ENCODE assay signal across 1 cellular context in genomic region chr4:10185518-10186227, GRCh38.
TF ChIP-seq lines count a peak whose summit lies in the region.

No MANE protein-coding gene starts in this region.

TF ChIP-seq in K562, 482 proteins besides CTCF, POLR2A, EP300 and RAD21 (continued from another document and continues in another):
- TF ChIP-seq CBFA2T2 (conservative IDR thresholded peaks at IDR 0.05) (no peak), PTBP1 (IDR thresholded peaks at IDR 0.05; ENCODE audit: low read depth, low read length) (no peak), CXXC5 (CRISPR knock-in tag; IDR thresholded peaks at IDR 0.05) (peak; percentile 68), SMAD4 (CRISPR knock-in tag; conservative IDR thresholded peaks at IDR 0.05) (peak; percentile 73; the same call in 1 of the 2 replicates), DNMT1 (IDR thresholded peaks at IDR 0.05) (no peak), RREB1 (CRISPR knock-in tag; IDR thresholded peaks at IDR 0.05) (peak; percentile 87; the same call in 1 of the 2 replicates), ZNF274 (IDR thresholded peaks at IDR 0.05; ENCODE audit: borderline replicate concordance, low read depth, low read length) (no peak), MEF2A (IDR thresholded peaks at IDR 0.05; ENCODE audit: control insufficient read depth, low read depth, low read length) (peak; percentile 91), SMARCA4 (IDR thresholded peaks at IDR 0.05) (peak; percentile 83), ZBTB9 (CRISPR knock-in tag; IDR thresholded peaks at IDR 0.05) (peak; percentile 22; the same call in 1 of the 2 replicates), HMBOX1 (IDR thresholded peaks at IDR 0.05) (peak; percentile 69), FIP1L1 (IDR thresholded peaks at IDR 0.05; ENCODE audit: low read depth, low read length, poor library complexity, severe bottlenecking) (no peak), PTTG1 (tag; IDR thresholded peaks at IDR 0.05; ENCODE audit: low read depth) (no peak), NR3C1 (CRISPR knock-in tag; IDR thresholded peaks at IDR 0.05) (no peak), TFAM (CRISPR knock-in tag; conservative IDR thresholded peaks at IDR 0.05) (no peak), ZNF57 (CRISPR knock-in tag; IDR thresholded peaks at IDR 0.05) (no peak), YY1 (IDR thresholded peaks at IDR 0.05; ENCODE audit: borderline replicate concordance in 1 of 3, control insufficient read depth in 1 of 3, extremely low read depth in 1 of 3, insufficient read depth in 3 of 3, insufficient read length in 1 of 3, insufficient replicate concordance in 2 of 3, low read depth in 1 of 3, low read length in 2 of 3) (peak in 2 of 3 experiments; percentile 27 to 56), NFIX (CRISPR knock-in tag; IDR thresholded peaks at IDR 0.05; ENCODE audit: low read depth) (no peak), TEAD2 (tag; IDR thresholded peaks at IDR 0.05) (peak; percentile 77), LCOR (CRISPR knock-in tag; IDR thresholded peaks at IDR 0.05) (peak; percentile 77; the same call in 1 of the 2 replicates), SP1 (CRISPR knock-in tag; IDR thresholded peaks at IDR 0.05) (no peak), TGIF2 (CRISPR knock-in tag; IDR thresholded peaks at IDR 0.05) (no peak), GABPB1 (CRISPR knock-in tag; IDR thresholded peaks at IDR 0.05) (peak; percentile 20), MNT (conservative IDR thresholded peaks at IDR 0.05) (peak; percentile 21 to 51; a peak in 2 of 4 replicates)
- TF ChIP-seq, protein P1, sequence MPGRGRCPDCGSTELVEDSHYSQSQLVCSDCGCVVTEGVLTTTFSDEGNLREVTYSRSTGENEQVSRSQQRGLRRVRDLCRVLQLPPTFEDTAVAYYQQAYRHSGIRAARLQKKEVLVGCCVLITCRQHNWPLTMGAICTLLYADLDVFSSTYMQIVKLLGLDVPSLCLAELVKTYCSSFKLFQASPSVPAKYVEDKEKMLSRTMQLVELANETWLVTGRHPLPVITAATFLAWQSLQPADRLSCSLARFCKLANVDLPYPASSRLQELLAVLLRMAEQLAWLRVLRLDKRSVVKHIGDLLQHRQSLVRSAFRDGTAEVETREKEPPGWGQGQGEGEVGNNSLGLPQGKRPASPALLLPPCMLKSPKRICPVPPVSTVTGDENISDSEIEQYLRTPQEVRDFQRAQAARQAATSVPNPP (IDR thresholded peaks at IDR 0.05; ENCODE audit: borderline replicate concordance, insufficient read depth, insufficient read length) = no peak
- TF ChIP-seq, protein P2, sequence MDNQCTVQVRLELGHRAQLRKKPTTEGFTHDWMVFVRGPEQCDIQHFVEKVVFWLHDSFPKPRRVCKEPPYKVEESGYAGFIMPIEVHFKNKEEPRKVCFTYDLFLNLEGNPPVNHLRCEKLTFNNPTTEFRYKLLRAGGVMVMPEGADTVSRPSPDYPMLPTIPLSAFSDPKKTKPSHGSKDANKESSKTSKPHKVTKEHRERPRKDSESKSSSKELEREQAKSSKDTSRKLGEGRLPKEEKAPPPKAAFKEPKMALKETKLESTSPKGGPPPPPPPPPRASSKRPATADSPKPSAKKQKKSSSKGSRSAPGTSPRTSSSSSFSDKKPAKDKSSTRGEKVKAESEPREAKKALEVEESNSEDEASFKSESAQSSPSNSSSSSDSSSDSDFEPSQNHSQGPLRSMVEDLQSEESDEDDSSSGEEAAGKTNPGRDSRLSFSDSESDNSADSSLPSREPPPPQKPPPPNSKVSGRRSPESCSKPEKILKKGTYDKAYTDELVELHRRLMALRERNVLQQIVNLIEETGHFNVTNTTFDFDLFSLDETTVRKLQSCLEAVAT (IDR thresholded peaks at IDR 0.05) = peak; percentile 92 to 97
- TF ChIP-seq, protein P3, sequence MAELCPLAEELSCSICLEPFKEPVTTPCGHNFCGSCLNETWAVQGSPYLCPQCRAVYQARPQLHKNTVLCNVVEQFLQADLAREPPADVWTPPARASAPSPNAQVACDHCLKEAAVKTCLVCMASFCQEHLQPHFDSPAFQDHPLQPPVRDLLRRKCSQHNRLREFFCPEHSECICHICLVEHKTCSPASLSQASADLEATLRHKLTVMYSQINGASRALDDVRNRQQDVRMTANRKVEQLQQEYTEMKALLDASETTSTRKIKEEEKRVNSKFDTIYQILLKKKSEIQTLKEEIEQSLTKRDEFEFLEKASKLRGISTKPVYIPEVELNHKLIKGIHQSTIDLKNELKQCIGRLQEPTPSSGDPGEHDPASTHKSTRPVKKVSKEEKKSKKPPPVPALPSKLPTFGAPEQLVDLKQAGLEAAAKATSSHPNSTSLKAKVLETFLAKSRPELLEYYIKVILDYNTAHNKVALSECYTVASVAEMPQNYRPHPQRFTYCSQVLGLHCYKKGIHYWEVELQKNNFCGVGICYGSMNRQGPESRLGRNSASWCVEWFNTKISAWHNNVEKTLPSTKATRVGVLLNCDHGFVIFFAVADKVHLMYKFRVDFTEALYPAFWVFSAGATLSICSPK (IDR thresholded peaks at IDR 0.05; ENCODE audit: borderline replicate concordance) = no peak
- TF ChIP-seq, protein P4, sequence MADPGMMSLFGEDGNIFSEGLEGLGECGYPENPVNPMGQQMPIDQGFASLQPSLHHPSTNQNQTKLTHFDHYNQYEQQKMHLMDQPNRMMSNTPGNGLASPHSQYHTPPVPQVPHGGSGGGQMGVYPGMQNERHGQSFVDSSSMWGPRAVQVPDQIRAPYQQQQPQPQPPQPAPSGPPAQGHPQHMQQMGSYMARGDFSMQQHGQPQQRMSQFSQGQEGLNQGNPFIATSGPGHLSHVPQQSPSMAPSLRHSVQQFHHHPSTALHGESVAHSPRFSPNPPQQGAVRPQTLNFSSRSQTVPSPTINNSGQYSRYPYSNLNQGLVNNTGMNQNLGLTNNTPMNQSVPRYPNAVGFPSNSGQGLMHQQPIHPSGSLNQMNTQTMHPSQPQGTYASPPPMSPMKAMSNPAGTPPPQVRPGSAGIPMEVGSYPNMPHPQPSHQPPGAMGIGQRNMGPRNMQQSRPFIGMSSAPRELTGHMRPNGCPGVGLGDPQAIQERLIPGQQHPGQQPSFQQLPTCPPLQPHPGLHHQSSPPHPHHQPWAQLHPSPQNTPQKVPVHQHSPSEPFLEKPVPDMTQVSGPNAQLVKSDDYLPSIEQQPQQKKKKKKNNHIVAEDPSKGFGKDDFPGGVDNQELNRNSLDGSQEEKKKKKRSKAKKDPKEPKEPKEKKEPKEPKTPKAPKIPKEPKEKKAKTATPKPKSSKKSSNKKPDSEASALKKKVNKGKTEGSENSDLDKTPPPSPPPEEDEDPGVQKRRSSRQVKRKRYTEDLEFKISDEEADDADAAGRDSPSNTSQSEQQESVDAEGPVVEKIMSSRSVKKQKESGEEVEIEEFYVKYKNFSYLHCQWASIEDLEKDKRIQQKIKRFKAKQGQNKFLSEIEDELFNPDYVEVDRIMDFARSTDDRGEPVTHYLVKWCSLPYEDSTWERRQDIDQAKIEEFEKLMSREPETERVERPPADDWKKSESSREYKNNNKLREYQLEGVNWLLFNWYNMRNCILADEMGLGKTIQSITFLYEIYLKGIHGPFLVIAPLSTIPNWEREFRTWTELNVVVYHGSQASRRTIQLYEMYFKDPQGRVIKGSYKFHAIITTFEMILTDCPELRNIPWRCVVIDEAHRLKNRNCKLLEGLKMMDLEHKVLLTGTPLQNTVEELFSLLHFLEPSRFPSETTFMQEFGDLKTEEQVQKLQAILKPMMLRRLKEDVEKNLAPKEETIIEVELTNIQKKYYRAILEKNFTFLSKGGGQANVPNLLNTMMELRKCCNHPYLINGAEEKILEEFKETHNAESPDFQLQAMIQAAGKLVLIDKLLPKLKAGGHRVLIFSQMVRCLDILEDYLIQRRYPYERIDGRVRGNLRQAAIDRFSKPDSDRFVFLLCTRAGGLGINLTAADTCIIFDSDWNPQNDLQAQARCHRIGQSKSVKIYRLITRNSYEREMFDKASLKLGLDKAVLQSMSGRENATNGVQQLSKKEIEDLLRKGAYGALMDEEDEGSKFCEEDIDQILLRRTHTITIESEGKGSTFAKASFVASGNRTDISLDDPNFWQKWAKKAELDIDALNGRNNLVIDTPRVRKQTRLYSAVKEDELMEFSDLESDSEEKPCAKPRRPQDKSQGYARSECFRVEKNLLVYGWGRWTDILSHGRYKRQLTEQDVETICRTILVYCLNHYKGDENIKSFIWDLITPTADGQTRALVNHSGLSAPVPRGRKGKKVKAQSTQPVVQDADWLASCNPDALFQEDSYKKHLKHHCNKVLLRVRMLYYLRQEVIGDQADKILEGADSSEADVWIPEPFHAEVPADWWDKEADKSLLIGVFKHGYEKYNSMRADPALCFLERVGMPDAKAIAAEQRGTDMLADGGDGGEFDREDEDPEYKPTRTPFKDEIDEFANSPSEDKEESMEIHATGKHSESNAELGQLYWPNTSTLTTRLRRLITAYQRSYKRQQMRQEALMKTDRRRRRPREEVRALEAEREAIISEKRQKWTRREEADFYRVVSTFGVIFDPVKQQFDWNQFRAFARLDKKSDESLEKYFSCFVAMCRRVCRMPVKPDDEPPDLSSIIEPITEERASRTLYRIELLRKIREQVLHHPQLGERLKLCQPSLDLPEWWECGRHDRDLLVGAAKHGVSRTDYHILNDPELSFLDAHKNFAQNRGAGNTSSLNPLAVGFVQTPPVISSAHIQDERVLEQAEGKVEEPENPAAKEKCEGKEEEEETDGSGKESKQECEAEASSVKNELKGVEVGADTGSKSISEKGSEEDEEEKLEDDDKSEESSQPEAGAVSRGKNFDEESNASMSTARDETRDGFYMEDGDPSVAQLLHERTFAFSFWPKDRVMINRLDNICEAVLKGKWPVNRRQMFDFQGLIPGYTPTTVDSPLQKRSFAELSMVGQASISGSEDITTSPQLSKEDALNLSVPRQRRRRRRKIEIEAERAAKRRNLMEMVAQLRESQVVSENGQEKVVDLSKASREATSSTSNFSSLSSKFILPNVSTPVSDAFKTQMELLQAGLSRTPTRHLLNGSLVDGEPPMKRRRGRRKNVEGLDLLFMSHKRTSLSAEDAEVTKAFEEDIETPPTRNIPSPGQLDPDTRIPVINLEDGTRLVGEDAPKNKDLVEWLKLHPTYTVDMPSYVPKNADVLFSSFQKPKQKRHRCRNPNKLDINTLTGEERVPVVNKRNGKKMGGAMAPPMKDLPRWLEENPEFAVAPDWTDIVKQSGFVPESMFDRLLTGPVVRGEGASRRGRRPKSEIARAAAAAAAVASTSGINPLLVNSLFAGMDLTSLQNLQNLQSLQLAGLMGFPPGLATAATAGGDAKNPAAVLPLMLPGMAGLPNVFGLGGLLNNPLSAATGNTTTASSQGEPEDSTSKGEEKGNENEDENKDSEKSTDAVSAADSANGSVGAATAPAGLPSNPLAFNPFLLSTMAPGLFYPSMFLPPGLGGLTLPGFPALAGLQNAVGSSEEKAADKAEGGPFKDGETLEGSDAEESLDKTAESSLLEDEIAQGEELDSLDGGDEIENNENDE (IDR thresholded peaks at IDR 0.05; ENCODE audit: low read depth, low read length) = no peak
